9 cellular contexts compared by ENCODE assay signal in the genomic region with DNA sequence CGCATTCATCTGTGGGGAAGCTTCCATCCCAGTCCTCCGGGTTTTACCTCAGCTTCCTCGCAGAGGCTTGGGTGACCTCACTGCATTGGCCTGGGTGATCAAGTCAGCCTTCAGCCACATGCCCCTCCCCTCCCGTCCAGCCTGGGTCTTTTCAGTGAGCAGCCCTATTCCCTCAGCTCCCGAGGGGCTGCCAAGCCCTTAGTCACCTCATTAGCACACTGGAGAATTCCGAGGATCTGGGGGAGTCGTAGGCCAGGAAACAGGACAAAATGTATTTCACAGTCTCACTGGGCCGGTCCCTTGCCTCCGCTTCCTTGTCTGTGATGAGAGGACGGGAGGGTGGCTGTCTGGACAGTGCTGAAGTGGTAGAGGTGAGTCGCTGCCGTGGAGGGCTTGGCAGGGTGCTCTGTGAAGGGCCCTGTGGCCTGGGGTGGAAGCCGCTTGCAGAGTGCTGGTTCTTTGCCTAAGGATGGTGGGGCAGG. TPM values are rescaled to one million over a fixed set of nuclear protein-coding genes. Genes with fewer than 3 reads are reported as not detected.
DNase-seq lines count a peak whose midpoint lies in the region; ATAC-seq and TF ChIP-seq lines count a peak whose summit lies in the region.
"Had no signal": no experiment of that assay in that cellular context is flagged by ENCODE, and none has a peak within 500 bp of the region (broad histone marks: within the 10 kb centered on the region; RNA-seq: fewer than 3 reads in every experiment).

No MANE protein-coding gene starts in this region.

- no peaks in the 10 kb centered on the region for H3K9me3 ChIP-seq in BE2C
- H3K9me3 ChIP-seq in neutrophil: no peaks in the 10 kb centered on the region

- H3K27ac ChIP-seq in neutrophil: peak overlapping the region; percentile 6

- H3K4me3 ChIP-seq in BE2C (ENCODE audit: low read depth, low read length): no peak overlapping the region
- no peak overlapping the region for H3K4me3 ChIP-seq in fibroblast of villous mesenchyme (ENCODE audit: low read depth, low read length)
- H3K4me3 ChIP-seq in neutrophil (ENCODE audit: low read depth in 1 of 2, low read length in 1 of 2): no peak overlapping the region

- H3K27me3 ChIP-seq in BE2C (no peaks in the 10 kb centered on the region), neutrophil (no peaks in the 10 kb centered on the region)

- ATAC-seq in HG02798 (IDR thresholded peaks at IDR 0.05; ENCODE audit: poor library complexity, unreplicated experiment): no peak

- TF ChIP-seq CTCF in BE2C (IDR thresholded peaks at IDR 0.05; ENCODE audit: low read depth, low read length): no peak
- TF ChIP-seq CTCF in fibroblast of villous mesenchyme (IDR thresholded peaks at IDR 0.05; ENCODE audit: insufficient read depth, low read depth, low read length): no peak
- no peak for TF ChIP-seq CTCF in neutrophil (IDR thresholded peaks at IDR 0.05)

- H3K36me3 ChIP-seq in BE2C (no peaks in the 10 kb centered on the region), neutrophil (peaks cover 16% of the 10 kb centered on the region)

- H3K4me1 ChIP-seq in BE2C: peaks cover 20% of the 10 kb centered on the region
- H3K4me1 ChIP-seq in neutrophil (ENCODE audit: control insufficient read depth in 1 of 2, insufficient read depth in 1 of 2, low read depth in 1 of 2, low read length in 1 of 2): peaks cover 14 to 15% of the 10 kb centered on the region in 2 experiments

- peak; percentile 48 for DNase-seq in BE2C
- peak; percentile 42 for DNase-seq in RPMI7951 (ENCODE audit: low read depth)
- DNase-seq in fibroblast of villous mesenchyme (ENCODE audit: low read depth): peak; percentile 80
- no peak for DNase-seq in 8988T
- no peak for DNase-seq in effector CD4-positive, alpha-beta T cell
- DNase-seq in stimulated activated CD8-positive, alpha-beta memory T cell treated with anti-CD3 and anti-CD28 coated beads, Interleukin-4, amount 100 ng/mL, for 48 hours: no peak
- DNase-seq: DND-41 had no signal

RNA-seq across cellular contexts. Expression of gene KDM4B, which starts 19.9 kb away (rescaled TPM):
- 40.8 TPM for polyA plus RNA-seq in BE2C (2012; ENCODE audit: insufficient read depth, insufficient read length, low read depth)
- total RNA-seq in RPMI7951 (2014; rRNA removed; shearing (Covaris generic)): 6.2 and 6.8 TPM in 2 replicates
- 17.7 TPM in 2 replicates for total RNA-seq in fibroblast of villous mesenchyme

Comparison
In these comparisons a context has a peak if more than half of its experiments do, and no peak if none do; other contexts are left out.
1. DNase-seq: peak in BE2C (single experiment), RPMI7951 (single experiment) and fibroblast of villous mesenchyme (single experiment); none in 8988T (single experiment), effector CD4-positive, alpha-beta T cell (single experiment) and stimulated activated CD8-positive, alpha-beta memory T cell treated with anti-CD3 and anti-CD28 coated beads, Interleukin-4, amount 100 ng/mL, for 48 hours (single experiment).